8 cellular contexts compared by ENCODE assay signal in genomic region chr19:40221858-40222619, GRCh38. TPM values are rescaled to one million over a fixed set of nuclear protein-coding genes. Genes with fewer than 3 reads are reported as not detected.
DNase-seq lines count a peak whose midpoint lies in the region; ATAC-seq lines count a peak whose summit lies in the region.

No MANE protein-coding gene starts in this region.

- peak; percentile 37 for DNase-seq in NK-92 treated with Interleukin-12 subunit alpha and Interleukin-12 subunit beta, amount 100 ng/mL, for 24 hours (lab: John Stamatoyannopoulos, UW)
- no peak for DNase-seq in NK-92 (lab: John Stamatoyannopoulos, UW; ENCODE audit: unreplicated experiment)
- peak; percentile 64 to 76 for DNase-seq in NCI-H2081 (lab: John Stamatoyannopoulos, UW)
- peak; percentile 61 for DNase-seq in T-helper 22 cell (ENCODE audit: low read depth)
- DNase-seq in amygdala (lab: John Stamatoyannopoulos, UW): peak in 55 of 56 donors; percentile 19 to 90 (median 66)
- DNase-seq in left ventricle myocardium superior: peak; percentile 56
- peak; percentile 83 for DNase-seq in sciatic nerve (ENCODE audit: low spot score)

- intact Hi-C loops in left ventricle myocardium superior (cut with micrococcal nuclease) (no loop called here), sciatic nerve (cut with DNase I) (no loop called here)

- peak; percentile 85 for ATAC-seq in left ventricle myocardium superior
- peak; percentile 91 for ATAC-seq in sciatic nerve
- no peak for ATAC-seq in HG03520 (IDR thresholded peaks at IDR 0.05; ENCODE audit: unreplicated experiment)

RNA-seq across cellular contexts. Expression of gene TTC9B, which starts 3.9 kb away (rescaled TPM):
- not detected for total RNA-seq in left ventricle myocardium superior
- not detected for total RNA-seq in sciatic nerve

RNA-seq across cellular contexts. Expression of gene CCNP, which starts 4.5 kb away (rescaled TPM):
- total RNA-seq in left ventricle myocardium superior (not detected), sciatic nerve (0.40 TPM)

RNA-seq across cellular contexts. Expression of gene MAP3K10, which starts 30.8 kb away (rescaled TPM):
- total RNA-seq in left ventricle myocardium superior: 19.6 TPM
- total RNA-seq in sciatic nerve: 19.8 TPM
